In the genomic region with DNA sequence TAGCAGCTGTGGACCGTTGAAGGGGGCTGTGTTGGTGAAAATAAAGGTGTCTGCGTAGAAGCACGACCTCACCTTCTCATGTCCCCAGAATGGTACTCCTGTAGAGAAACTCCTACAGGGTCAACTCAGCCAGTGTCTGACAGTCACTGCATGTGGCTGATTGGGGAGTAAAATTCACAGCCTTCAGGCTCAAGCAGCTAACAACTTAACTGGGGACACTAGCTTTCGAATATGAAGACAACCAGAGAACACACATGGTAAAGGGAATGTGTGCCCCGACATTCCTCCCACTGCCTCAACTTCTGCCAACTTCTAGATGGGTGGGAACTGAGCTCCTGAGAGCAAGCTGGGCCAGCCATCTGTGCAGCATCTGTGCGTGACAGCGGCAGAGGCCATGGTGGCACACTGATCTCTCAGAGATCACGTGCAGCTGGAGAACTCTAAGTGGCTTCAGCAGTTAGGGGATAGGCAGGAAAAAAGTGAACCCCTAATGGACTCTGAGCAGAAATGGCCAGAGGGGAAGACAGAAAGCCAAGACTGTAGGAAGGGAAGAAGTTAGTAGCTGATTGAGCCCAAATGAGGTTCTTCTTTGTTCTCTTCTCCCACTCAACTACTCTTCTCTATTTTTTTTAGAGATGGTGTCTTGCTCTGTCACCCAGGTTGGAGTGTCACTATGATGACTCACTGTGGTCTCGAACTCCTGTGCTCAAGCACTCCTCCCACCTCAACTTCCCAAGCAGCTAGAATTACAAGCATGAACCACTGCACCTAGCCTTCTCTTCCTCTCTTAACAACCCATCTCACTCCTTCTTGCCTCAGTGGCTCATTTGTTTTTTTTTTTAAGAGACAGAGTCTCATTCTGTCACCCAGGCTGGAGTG, we compare ENCODE assay signal across 2 cellular contexts.
TF ChIP-seq lines count a peak whose summit lies in the region.

No MANE protein-coding gene starts in this region.

TF ChIP-seq in IMR-90, 13 proteins besides CTCF, POLR2A, EP300 and RAD21 (continued from another document):
- TF ChIP-seq, protein P1, sequence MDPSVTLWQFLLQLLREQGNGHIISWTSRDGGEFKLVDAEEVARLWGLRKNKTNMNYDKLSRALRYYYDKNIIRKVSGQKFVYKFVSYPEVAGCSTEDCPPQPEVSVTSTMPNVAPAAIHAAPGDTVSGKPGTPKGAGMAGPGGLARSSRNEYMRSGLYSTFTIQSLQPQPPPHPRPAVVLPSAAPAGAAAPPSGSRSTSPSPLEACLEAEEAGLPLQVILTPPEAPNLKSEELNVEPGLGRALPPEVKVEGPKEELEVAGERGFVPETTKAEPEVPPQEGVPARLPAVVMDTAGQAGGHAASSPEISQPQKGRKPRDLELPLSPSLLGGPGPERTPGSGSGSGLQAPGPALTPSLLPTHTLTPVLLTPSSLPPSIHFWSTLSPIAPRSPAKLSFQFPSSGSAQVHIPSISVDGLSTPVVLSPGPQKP (IDR thresholded peaks at IDR 0.05; ENCODE audit: borderline replicate concordance, low read depth, low read length), result no peak
- TF ChIP-seq, protein P2, sequence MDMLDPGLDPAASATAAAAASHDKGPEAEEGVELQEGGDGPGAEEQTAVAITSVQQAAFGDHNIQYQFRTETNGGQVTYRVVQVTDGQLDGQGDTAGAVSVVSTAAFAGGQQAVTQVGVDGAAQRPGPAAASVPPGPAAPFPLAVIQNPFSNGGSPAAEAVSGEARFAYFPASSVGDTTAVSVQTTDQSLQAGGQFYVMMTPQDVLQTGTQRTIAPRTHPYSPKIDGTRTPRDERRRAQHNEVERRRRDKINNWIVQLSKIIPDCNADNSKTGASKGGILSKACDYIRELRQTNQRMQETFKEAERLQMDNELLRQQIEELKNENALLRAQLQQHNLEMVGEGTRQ (IDR thresholded peaks at IDR 0.05; ENCODE audit: low read depth, low read length), result no peak
- TF ChIP-seq MAFK (IDR thresholded peaks at IDR 0.05; ENCODE audit: low read depth, low read length), result no peak

TF ChIP-seq in K562, 482 proteins besides CTCF, POLR2A, EP300 and RAD21 (continued from another document):
- TF ChIP-seq JUND (IDR thresholded peaks at IDR 0.05; ENCODE audit: borderline replicate concordance, low read depth, low read length) (peak; percentile 38; the same call in 1 of the 2 replicates), JUND (tag; IDR thresholded peaks at IDR 0.05; ENCODE audit: borderline replicate concordance, low read depth, low read length) (peak; percentile 52; the same call in 1 of the 3 replicates), NFE2 (IDR thresholded peaks at IDR 0.05; ENCODE audit: low read depth) (0 out of 2 replicates have a peak, but pooled peaks have one; percentile 27), RFX1 (IDR thresholded peaks at IDR 0.05) (no peak), FOSL1 (tag; conservative IDR thresholded peaks at IDR 0.05) (peak; percentile 55; the same call in 1 of the 2 replicates), FOXJ2 (tag; IDR thresholded peaks at IDR 0.05) (no peak)
- TF ChIP-seq, protein P3, sequence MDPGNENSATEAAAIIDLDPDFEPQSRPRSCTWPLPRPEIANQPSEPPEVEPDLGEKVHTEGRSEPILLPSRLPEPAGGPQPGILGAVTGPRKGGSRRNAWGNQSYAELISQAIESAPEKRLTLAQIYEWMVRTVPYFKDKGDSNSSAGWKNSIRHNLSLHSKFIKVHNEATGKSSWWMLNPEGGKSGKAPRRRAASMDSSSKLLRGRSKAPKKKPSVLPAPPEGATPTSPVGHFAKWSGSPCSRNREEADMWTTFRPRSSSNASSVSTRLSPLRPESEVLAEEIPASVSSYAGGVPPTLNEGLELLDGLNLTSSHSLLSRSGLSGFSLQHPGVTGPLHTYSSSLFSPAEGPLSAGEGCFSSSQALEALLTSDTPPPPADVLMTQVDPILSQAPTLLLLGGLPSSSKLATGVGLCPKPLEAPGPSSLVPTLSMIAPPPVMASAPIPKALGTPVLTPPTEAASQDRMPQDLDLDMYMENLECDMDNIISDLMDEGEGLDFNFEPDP (CRISPR knock-in tag; IDR thresholded peaks at IDR 0.05), result no peak
- TF ChIP-seq, protein P4, sequence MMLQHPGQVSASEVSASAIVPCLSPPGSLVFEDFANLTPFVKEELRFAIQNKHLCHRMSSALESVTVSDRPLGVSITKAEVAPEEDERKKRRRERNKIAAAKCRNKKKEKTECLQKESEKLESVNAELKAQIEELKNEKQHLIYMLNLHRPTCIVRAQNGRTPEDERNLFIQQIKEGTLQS (IDR thresholded peaks at IDR 0.05), result 0 out of 2 replicates have a peak, but pooled peaks have one; percentile 19
- TF ChIP-seq, protein P4 (CRISPR knock-in tag; conservative IDR thresholded peaks at IDR 0.05), result no peak
TF ChIP-seq in K562: peak in this region for 4.
